8 cellular contexts compared by ENCODE assay signal in genomic region chr2:161307676-161308075, GRCh38. TPM values are rescaled to one million over a fixed set of nuclear protein-coding genes. Genes with fewer than 3 reads are reported as not detected.
DNase-seq lines count a peak whose midpoint lies in the region; ATAC-seq and TF ChIP-seq lines count a peak whose summit lies in the region.

No MANE protein-coding gene starts in this region.

- no peak for ATAC-seq in naive thymus-derived CD4-positive, alpha-beta T cell
- ATAC-seq in HG02981 (IDR thresholded peaks at IDR 0.05; ENCODE audit: unreplicated experiment) = no peak
- ATAC-seq in GM19463 (IDR thresholded peaks at IDR 0.05; ENCODE audit: unreplicated experiment) = no peak
- no peak for ATAC-seq in GM18867 (IDR thresholded peaks at IDR 0.05; ENCODE audit: unreplicated experiment)

- no peak for DNase-seq in AG10803 (ENCODE audit: low read depth)
- peak; percentile 1 for DNase-seq in cerebellum (ENCODE audit: low spot score)
- DNase-seq in naive thymus-derived CD4-positive, alpha-beta T cell = peak in 1 of 9 donors; percentile 0
- DNase-seq in medulla oblongata (ENCODE audit: extremely low spot score) = no peak

- peak overlapping the region; percentile 75 for H3K4me3 ChIP-seq in AG10803 (ENCODE audit: low read length)
- peak overlapping the region; percentile 94 for H3K4me3 ChIP-seq in naive thymus-derived CD4-positive, alpha-beta T cell (ENCODE audit: low read length)

- H3K27me3 ChIP-seq in naive thymus-derived CD4-positive, alpha-beta T cell (ENCODE audit: control insufficient read depth in 2 of 2, insufficient read depth in 2 of 2, low read length in 2 of 2) = no peaks in the 10 kb centered on the region

- no peak for TF ChIP-seq CTCF in AG10803 (conservative IDR thresholded peaks at IDR 0.05; ENCODE audit: low read length)

- peak overlapping the region; percentile 89 to 98 (median 95) for H3K4me3 Mint-ChIP-seq in naive thymus-derived CD4-positive, alpha-beta T cell

- H3K27me3 Mint-ChIP-seq in naive thymus-derived CD4-positive, alpha-beta T cell = peaks cover under 1 to 12% (median 5%) of the 10 kb centered on the region in 5 donors

- H3K4me1 Mint-ChIP-seq in naive thymus-derived CD4-positive, alpha-beta T cell = peaks cover 24 to 60% (median 38%) of the 10 kb centered on the region in 7 donors

- peaks cover 0 to 18% (median 3%) of the 10 kb centered on the region in 11 donors for H3K9me3 Mint-ChIP-seq in naive thymus-derived CD4-positive, alpha-beta T cell

- intact Hi-C loops in naive thymus-derived CD4-positive, alpha-beta T cell (cut with micrococcal nuclease) = loop anchor here (1.0 to 10.0 kb wide), 21 partner anchors 63 to 1595 kb away; partner anchors contain the start of genes MARCHF7 (in 2 of the 2), TANK (in 2 of the 2), DPP4 (in 1 of the 2) and GCA (in 1 of the 2)

- H3K27ac Mint-ChIP-seq in naive thymus-derived CD4-positive, alpha-beta T cell = peak overlapping the region; percentile 92 to 97 (median 95)

- POLR2A ChIA-PET in naive thymus-derived CD4-positive, alpha-beta T cell (lab: Charles Lee) = interaction anchor here (1.0 to 1.6 kb wide), 3 partner anchors 9 to 65 kb away, joined by 5 to 6 read pairs (median 5); no protein-coding TSS in a partner anchor

- peaks cover 3 to 19% of the 10 kb centered on the region in 2 donors for H3K4me1 ChIP-seq in naive thymus-derived CD4-positive, alpha-beta T cell (ENCODE audit: control insufficient read depth in 2 of 2, insufficient read depth in 2 of 2, low read length in 2 of 2)

- H3K36me3 Mint-ChIP-seq in naive thymus-derived CD4-positive, alpha-beta T cell = peaks cover 0 to 15% (median 3%) of the 10 kb centered on the region in 5 donors

- CTCF ChIA-PET in naive thymus-derived CD4-positive, alpha-beta T cell (lab: Charles Lee) = no interaction called here

- peak overlapping the region; percentile 82 for H3K27ac ChIP-seq in KOPT-K1 (ENCODE audit: low read depth, low read length, poor library complexity, severe bottlenecking)
- H3K27ac ChIP-seq in naive thymus-derived CD4-positive, alpha-beta T cell (ENCODE audit: low read depth, low read length) = peak overlapping the region; percentile 77

- H3K9me3 ChIP-seq in KOPT-K1 (ENCODE audit: insufficient read depth, low read length, poor library complexity, severe bottlenecking) = peaks cover 18% of the 10 kb centered on the region
- H3K9me3 ChIP-seq in naive thymus-derived CD4-positive, alpha-beta T cell (ENCODE audit: control insufficient read depth in 2 of 3, low read length in 3 of 3) = peaks cover 0 to 4% (median 0%) of the 10 kb centered on the region in 3 experiments

- peaks cover 2% of the 10 kb centered on the region; the same call in 1 of the 2 replicates for H3K36me3 ChIP-seq in KOPT-K1 (ENCODE audit: insufficient read depth, low read length)
- H3K36me3 ChIP-seq in naive thymus-derived CD4-positive, alpha-beta T cell (ENCODE audit: control insufficient read depth in 2 of 3, insufficient read depth in 3 of 3, low read length in 3 of 3) = no peaks in the 10 kb centered on the region

RNA-seq across cellular contexts. Expression of gene PSMD14, which starts 0.5 kb away (rescaled TPM):
- total RNA-seq in cerebellum = 55.0 TPM
- 10 to 100 TPM; 13.2 to 69.5 (median 23.2) TPM for total RNA-seq in naive thymus-derived CD4-positive, alpha-beta T cell
- 10 to 100 TPM; 40.7 to 56.1 TPM for polyA plus RNA-seq in naive thymus-derived CD4-positive, alpha-beta T cell
